ENCODE assay signal across 14 cellular contexts in the genomic region with DNA sequence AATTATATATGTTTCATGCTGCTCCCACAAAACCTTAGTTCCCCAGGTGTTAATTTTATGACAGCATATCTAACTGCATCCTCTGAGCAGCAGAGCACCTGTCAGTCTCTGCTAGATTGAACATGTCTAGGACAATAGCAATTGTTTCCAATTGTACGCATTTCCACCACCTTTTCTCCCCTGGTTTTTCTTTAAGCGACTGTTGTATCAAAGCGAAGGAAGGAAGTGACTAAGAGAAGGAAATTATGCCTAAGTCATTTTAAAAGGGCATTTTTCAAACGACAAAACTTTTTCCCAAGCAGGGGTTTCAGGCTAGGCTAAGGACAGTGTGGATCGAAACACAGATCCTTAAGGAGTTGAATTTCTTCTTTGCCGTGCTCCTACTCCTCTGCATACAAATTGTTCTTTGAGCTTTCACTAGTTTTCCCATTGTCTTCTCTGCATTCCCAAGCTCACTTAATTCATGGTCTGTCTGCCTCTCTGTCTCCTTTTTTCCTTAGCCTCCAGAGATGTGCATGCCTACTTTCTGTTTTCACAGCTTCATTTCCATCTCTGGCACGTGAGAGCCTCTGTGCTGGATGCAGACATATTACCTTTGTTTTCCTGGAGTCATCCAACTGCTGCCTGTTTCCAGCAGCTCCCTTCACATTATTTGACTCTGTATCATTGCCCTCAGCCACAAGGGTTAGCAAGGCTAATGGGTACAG. TPM values are rescaled to one million over a fixed set of nuclear protein-coding genes. Genes with fewer than 3 reads are reported as not detected.
DNase-seq lines count a peak whose midpoint lies in the region; ATAC-seq, FAIRE-seq and TF ChIP-seq lines count a peak whose summit lies in the region.
"Had no signal": no experiment of that assay in that cellular context is flagged by ENCODE, and none has a peak within 500 bp of the region (broad histone marks: within the 10 kb centered on the region; RNA-seq: fewer than 3 reads in every experiment).

No MANE protein-coding gene starts in this region.

- H2AFZ ChIP-seq in keratinocyte (ENCODE audit: control insufficient read depth, low read length), result no peak overlapping the region

- WGBS in right cardiac atrium, result 61% methylated on average over 7 of the region's 7 CpGs

- dilution Hi-C loops in keratinocyte (cut with MboI; ENCODE audit: extremely low pct_ligation_motif_present, low sequenced_read_pairs), result no loop called here

- no peak overlapping the region for H3K9ac ChIP-seq in keratinocyte (ENCODE audit: control insufficient read depth, extremely low read depth, insufficient read depth, low read length)

- no peaks in the 10 kb centered on the region for H3K9me3 ChIP-seq in right cardiac atrium (ENCODE audit: control insufficient read depth, low read length)
- no peaks in the 10 kb centered on the region for H3K9me3 ChIP-seq in keratinocyte (ENCODE audit: control insufficient read depth, low read depth, low read length)
- H3K9me3 ChIP-seq in upper lobe of right lung, result no peaks in the 10 kb centered on the region
- H3K9me3 ChIP-seq: pancreas, tibial nerve had no signal

- no peak overlapping the region for H3K4me3 ChIP-seq in right cardiac atrium (ENCODE audit: low read length)
- H3K4me3 ChIP-seq in keratinocyte (ENCODE audit: control insufficient read depth in 2 of 3, extremely low read depth in 1 of 3, insufficient read depth in 2 of 3, low read depth in 1 of 3, low read length in 3 of 3), result no peak overlapping the region
- H3K4me3 ChIP-seq in upper lobe of right lung, result no peak overlapping the region
- H3K4me3 ChIP-seq: K562, pancreas, tibial nerve had no signal

- no peak for TF ChIP-seq POLR2A in GM12892 (IDR thresholded peaks at IDR 0.05; ENCODE audit: low read depth, low read length)

- H3K27ac Mint-ChIP-seq in activated T-helper 1 cell treated with anti-CD3 and anti-CD28 coated beads, Interleukin-12 subunit alpha, Interleukin-12 subunit beta, Interleukin-2, Interleukin-4 antibody, amounts not matched to agents 30 ng/mL and 10 ng/mL and 1 ng/mL, durations not matched to agents 14 hours and 24 hours and 36 hours, result peak overlapping the region; percentile 45

- peaks cover 4% of the 10 kb centered on the region for H3K9me1 ChIP-seq in keratinocyte (ENCODE audit: control insufficient read depth, extremely low read depth, insufficient read depth, low read length)

- no peaks in the 10 kb centered on the region for H3K27me3 Mint-ChIP-seq in activated T-helper 1 cell treated with anti-CD3 and anti-CD28 coated beads, Interleukin-12 subunit alpha, Interleukin-12 subunit beta, Interleukin-2, Interleukin-4 antibody, amounts not matched to agents 30 ng/mL and 10 ng/mL and 1 ng/mL, durations not matched to agents 14 hours and 24 hours and 36 hours (ENCODE audit: insufficient read depth)

- ATAC-seq in right cardiac atrium, result peak in 1 of 2 donors; percentile 73
- no peak for ATAC-seq in left ventricle myocardium superior
- ATAC-seq in upper lobe of right lung, result no peak
- ATAC-seq: K562, pancreas had no signal

- H3K4me1 Mint-ChIP-seq in activated T-helper 1 cell treated with anti-CD3 and anti-CD28 coated beads, Interleukin-12 subunit alpha, Interleukin-12 subunit beta, Interleukin-2, Interleukin-4 antibody, amounts not matched to agents 30 ng/mL and 10 ng/mL and 1 ng/mL, durations not matched to agents 14 hours and 24 hours and 36 hours (ENCODE audit: low read depth), result peaks cover 43% of the 10 kb centered on the region

- no peak overlapping the region for H3K4me2 ChIP-seq in keratinocyte (ENCODE audit: control insufficient read depth, extremely low read depth, insufficient read depth, low read depth, low read length)

- H3K4me3 Mint-ChIP-seq in activated T-helper 1 cell treated with anti-CD3 and anti-CD28 coated beads, Interleukin-12 subunit alpha, Interleukin-12 subunit beta, Interleukin-2, Interleukin-4 antibody, amounts not matched to agents 30 ng/mL and 10 ng/mL and 1 ng/mL, durations not matched to agents 14 hours and 24 hours and 36 hours, result no peak overlapping the region

- H3K36me3 Mint-ChIP-seq in activated T-helper 1 cell treated with anti-CD3 and anti-CD28 coated beads, Interleukin-12 subunit alpha, Interleukin-12 subunit beta, Interleukin-2, Interleukin-4 antibody, amounts not matched to agents 30 ng/mL and 10 ng/mL and 1 ng/mL, durations not matched to agents 14 hours and 24 hours and 36 hours (ENCODE audit: low read depth), result peaks cover 4% of the 10 kb centered on the region

- TF ChIP-seq CTCF in keratinocyte (optimal IDR thresholded peaks at IDR 0.05 in 1 of 3, IDR thresholded peaks at IDR 0.05 in 1 of 3, conservative IDR thresholded peaks at IDR 0.05 in 1 of 3; ENCODE audit: extremely low read depth in 1 of 3, insufficient read depth in 2 of 3, low read length in 3 of 3) (no peak), upper lobe of right lung (IDR thresholded peaks at IDR 0.05) (no peak)

- H3K27ac ChIP-seq in right cardiac atrium (ENCODE audit: low read length), result peak overlapping the region; percentile 64
- H3K27ac ChIP-seq in keratinocyte (ENCODE audit: control insufficient read depth, insufficient read depth, low read length), result peak overlapping the region; percentile 77
- H3K27ac ChIP-seq in upper lobe of right lung, result peak overlapping the region; percentile 30
- H3K27ac ChIP-seq: pancreas, tibial nerve had no signal

- H3K4me1 ChIP-seq in right cardiac atrium (ENCODE audit: control insufficient read depth, insufficient read depth, low read length) (peaks cover 4% of the 10 kb centered on the region), keratinocyte (ENCODE audit: control insufficient read depth, extremely low read depth, insufficient read depth, low read length) (peaks cover 23% of the 10 kb centered on the region), upper lobe of right lung (no peaks in the 10 kb centered on the region)

- H3K27me3 ChIP-seq in right cardiac atrium (ENCODE audit: control insufficient read depth, insufficient read depth) (no peaks in the 10 kb centered on the region), keratinocyte (ENCODE audit: control insufficient read depth, extremely low read depth, insufficient read depth, low read length) (no peaks in the 10 kb centered on the region), upper lobe of right lung (no peaks in the 10 kb centered on the region)
- H3K27me3 ChIP-seq: pancreas, tibial nerve had no signal

- peaks cover 5% of the 10 kb centered on the region for H3K9me3 Mint-ChIP-seq in activated T-helper 1 cell treated with anti-CD3 and anti-CD28 coated beads, Interleukin-12 subunit alpha, Interleukin-12 subunit beta, Interleukin-2, Interleukin-4 antibody, amounts not matched to agents 30 ng/mL and 10 ng/mL and 1 ng/mL, durations not matched to agents 14 hours and 24 hours and 36 hours

- no peaks in the 10 kb centered on the region for H4K20me1 ChIP-seq in keratinocyte (ENCODE audit: control insufficient read depth, extremely low read depth, insufficient read depth, low read length)

- FAIRE-seq in keratinocyte (lab: Jason Lieb, UNC), result no peak
- no peak for FAIRE-seq in GM12892 (lab: Jason Lieb, UNC)
- FAIRE-seq: K562, pancreas had no signal

- no peaks in the 10 kb centered on the region for H3K36me3 ChIP-seq in keratinocyte (ENCODE audit: control insufficient read depth in 2 of 2, extremely low read depth in 1 of 2, insufficient read depth in 2 of 2, low read length in 2 of 2)
- H3K36me3 ChIP-seq in upper lobe of right lung, result no peaks in the 10 kb centered on the region
- H3K36me3 ChIP-seq: pancreas, tibial nerve had no signal

- DNase-seq in right cardiac atrium, result no peak
- DNase-seq in left ventricle myocardium superior, result no peak
- no peak for DNase-seq in activated T-helper 1 cell treated with anti-CD3 and anti-CD28 coated beads, Interleukin-12 subunit alpha, Interleukin-12 subunit beta, Interleukin-2, Interleukin-4 antibody, amounts not matched to agents 30 ng/mL and 10 ng/mL and 1 ng/mL, durations not matched to agents 14 hours and 24 hours and 36 hours (ENCODE audit: low spot score)
- no peak for DNase-seq in keratinocyte (ENCODE audit: low read depth, low spot score)
- DNase-seq in upper lobe of right lung, result no peak
- DNase-seq in medulla oblongata (ENCODE audit: extremely low spot score), result no peak
- DNase-seq in NCI-H345 treated with DMSO at 0.1 percent for 48 hours (lab: John Stamatoyannopoulos, UW; ENCODE audit: unreplicated experiment), result no peak
- no peak for DNase-seq in GM12892 (ENCODE audit: insufficient read length)
- DNase-seq: activated CD4-positive, alpha-beta T cell treated with anti-CD3 and anti-CD28 coated beads, Interleukin-2, amount 50 U/mL, for 48 hours; GOT3; NCI-H446; pancreas had no signal

- no peaks in the 10 kb centered on the region for H3K79me2 ChIP-seq in keratinocyte (ENCODE audit: control insufficient read depth, insufficient read depth, low read length)

- intact Hi-C loops in right cardiac atrium (cut with DNase I) (loop anchor here in 3 of 4 donors (5.0 to 10.0 kb wide), 5 partner anchors 203 to 596 kb away; a partner anchor contains a TSS), left ventricle myocardium superior (cut with micrococcal nuclease) (loop anchor here (5.0 kb wide), 1 partner anchor 596 kb away; no protein-coding TSS in a partner anchor), upper lobe of right lung (cut with DNase I) (loop anchor here (5.0 kb wide), 1 partner anchor 596 kb away; no protein-coding TSS in a partner anchor)
- intact Hi-C loops in activated T-helper 1 cell treated with anti-CD3 and anti-CD28 coated beads, Interleukin-12 subunit alpha, Interleukin-12 subunit beta, Interleukin-2, Interleukin-4 antibody, amounts not matched to agents 30 ng/mL and 10 ng/mL and 1 ng/mL, durations not matched to agents 14 hours and 24 hours and 36 hours (cut with micrococcal nuclease), result loop anchor here (2.0 to 10.0 kb wide), 3 partner anchors 33 to 453 kb away; no protein-coding TSS in a partner anchor

RNA-seq across cellular contexts. Expression of a gene that starts 39.4 kb away (rescaled TPM):
- total RNA-seq in right cardiac atrium (10 to 100 TPM; 14.6 to 32.3 (median 19.8) TPM), left ventricle myocardium superior (3.8 TPM), upper lobe of right lung (48.6 TPM)
- polyA plus RNA-seq in right cardiac atrium (12.1 TPM), keratinocyte (45.3 to 86.4 TPM (median 60.1 TPM) in 3 replicates)
- total RNA-seq in activated T-helper 1 cell treated with anti-CD3 and anti-CD28 coated beads, Interleukin-12 subunit alpha, Interleukin-12 subunit beta, Interleukin-2, Interleukin-4 antibody, amounts not matched to agents 30 ng/mL and 10 ng/mL and 1 ng/mL, durations not matched to agents 14 hours and 24 hours and 36 hours, result 149 and 163 TPM in 2 replicates
- polyA plus RNA-seq in keratinocyte (2011; ENCODE audit: low read depth), result 13.3 TPM
- 28.3 and 50.0 TPM in 2 replicates for polyA plus RNA-seq in keratinocyte (2011; cell fraction: cytosol; rRNA removed)
- polyA plus RNA-seq in keratinocyte (2011; cell fraction: nucleus; rRNA removed), result 64.2 and 94.2 TPM in 2 replicates
- 25.0 and 51.5 TPM in 2 replicates for polyA plus RNA-seq in keratinocyte (2012; ENCODE audit: low replicate concordance)
- 30.2 to 59.1 TPM (median 34.4 TPM) in 3 replicates for polyA minus RNA-seq in keratinocyte
- polyA minus RNA-seq in keratinocyte (2011; cell fraction: cytosol; rRNA and poly(A)+ RNA removed), result 51.8 TPM
- 39.8 and 57.6 TPM in 2 replicates for polyA minus RNA-seq in keratinocyte (2011; cell fraction: nucleus; rRNA and poly(A)+ RNA removed)
- polyA plus RNA-seq in GM12892 (2012; ENCODE audit: missing spikeins), result 73.0 TPM
